1 cellular context compared by ENCODE assay signal in the genomic region with DNA sequence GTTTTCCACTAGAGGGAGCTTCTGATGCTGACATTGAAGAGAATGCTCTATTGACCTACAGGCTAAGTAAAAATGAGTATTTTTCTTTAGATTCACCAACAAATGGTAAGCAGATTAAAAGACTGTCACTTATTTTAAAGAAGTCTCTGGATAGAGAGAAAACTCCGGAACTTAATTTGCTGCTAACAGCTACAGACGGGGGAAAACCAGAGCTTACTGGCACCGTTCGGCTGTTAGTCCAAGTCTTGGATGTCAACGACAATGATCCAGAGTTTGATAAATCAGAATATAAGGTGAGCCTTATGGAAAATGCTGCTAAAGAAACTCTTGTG.
TF ChIP-seq lines count a peak whose summit lies in the region.

No MANE protein-coding gene starts in this region.

TF ChIP-seq in HEK293, 187 proteins besides CTCF, POLR2A, EP300 and RAD21:
- TF ChIP-seq ZNF16 (tag by site-specific recombination; IDR thresholded peaks at IDR 0.05; ENCODE audit: low read depth): no peak
- no peak for TF ChIP-seq ZNF394 (tag by site-specific recombination; IDR thresholded peaks at IDR 0.05; ENCODE audit: borderline replicate concordance)
- TF ChIP-seq ZNF121 (tag by site-specific recombination; IDR thresholded peaks at IDR 0.05): no peak
- TF ChIP-seq ZNF654 (tag by site-specific recombination; IDR thresholded peaks at IDR 0.05; ENCODE audit: low read depth): peak; percentile 28; the same call in 1 of the 2 replicates
